ENCODE assay signal across 8 cellular contexts in genomic region chr1:36160949-36161485, GRCh38.
DNase-seq lines count a peak whose midpoint lies in the region; ATAC-seq and TF ChIP-seq lines count a peak whose summit lies in the region.

No MANE protein-coding gene starts in this region.

- no peaks in the 10 kb centered on the region for H3K27me3 Mint-ChIP-seq in central memory CD8-positive, alpha-beta T cell

- peaks cover 42% of the 10 kb centered on the region for H3K36me3 ChIP-seq in WERI-Rb-1

- peak overlapping the region; percentile 25 for H3K27ac ChIP-seq in WERI-Rb-1

- peak; percentile 45 for TF ChIP-seq CTCF in WERI-Rb-1 (IDR thresholded peaks at IDR 0.05; ENCODE audit: low read depth, low read length)

- peaks cover 73% of the 10 kb centered on the region for H3K4me1 Mint-ChIP-seq in central memory CD8-positive, alpha-beta T cell

- no peaks in the 10 kb centered on the region for H3K9me3 ChIP-seq in WERI-Rb-1 (ENCODE audit: severe bottlenecking)

- H3K4me3 Mint-ChIP-seq in central memory CD8-positive, alpha-beta T cell, result peak overlapping the region; percentile 78

- H3K27me3 ChIP-seq in WERI-Rb-1 (ENCODE audit: insufficient read depth, low read depth, severe bottlenecking), result no peaks in the 10 kb centered on the region

- H3K4me3 ChIP-seq in WERI-Rb-1 (ENCODE audit: low read depth, low read length), result peak overlapping the region; percentile 22

- no peaks in the 10 kb centered on the region for H3K9me3 Mint-ChIP-seq in central memory CD8-positive, alpha-beta T cell

- H3K36me3 Mint-ChIP-seq in central memory CD8-positive, alpha-beta T cell (ENCODE audit: insufficient read depth), result peaks cover 18% of the 10 kb centered on the region

- DNase-seq in GDM1 (lab: John Stamatoyannopoulos, UW) (peak; percentile 69), KG1 (lab: John Stamatoyannopoulos, UW) (peak; percentile 37), WERI-Rb-1 (peak; percentile 72), kidney glomerular epithelial cell (lab: John Stamatoyannopoulos, UW) (peak; percentile 37), NCI-H345 (lab: John Stamatoyannopoulos, UW) (no peak)
- DNase-seq in central memory CD8-positive, alpha-beta T cell (ENCODE audit: low spot score in 2 of 2), result peak; percentile 45 to 49
- peak; percentile 81 for DNase-seq in stimulated activated CD4-positive, alpha-beta T cell treated with anti-CD3 and anti-CD28 coated beads, Interleukin-1b, Interleukin-23, amount 100 ng/mL, for 48 hours

- peak overlapping the region; percentile 95 for H3K27ac Mint-ChIP-seq in central memory CD8-positive, alpha-beta T cell (ENCODE audit: low read depth)

- ATAC-seq in central memory CD8-positive, alpha-beta T cell (replicated peaks; ENCODE audit: extremely low read depth, poor library complexity, severe bottlenecking), result peak; percentile 42
- no peak for ATAC-seq in GM19452 (IDR thresholded peaks at IDR 0.05; ENCODE audit: unreplicated experiment)
